ENCODE assay signal across 1 cellular context in the genomic region with DNA sequence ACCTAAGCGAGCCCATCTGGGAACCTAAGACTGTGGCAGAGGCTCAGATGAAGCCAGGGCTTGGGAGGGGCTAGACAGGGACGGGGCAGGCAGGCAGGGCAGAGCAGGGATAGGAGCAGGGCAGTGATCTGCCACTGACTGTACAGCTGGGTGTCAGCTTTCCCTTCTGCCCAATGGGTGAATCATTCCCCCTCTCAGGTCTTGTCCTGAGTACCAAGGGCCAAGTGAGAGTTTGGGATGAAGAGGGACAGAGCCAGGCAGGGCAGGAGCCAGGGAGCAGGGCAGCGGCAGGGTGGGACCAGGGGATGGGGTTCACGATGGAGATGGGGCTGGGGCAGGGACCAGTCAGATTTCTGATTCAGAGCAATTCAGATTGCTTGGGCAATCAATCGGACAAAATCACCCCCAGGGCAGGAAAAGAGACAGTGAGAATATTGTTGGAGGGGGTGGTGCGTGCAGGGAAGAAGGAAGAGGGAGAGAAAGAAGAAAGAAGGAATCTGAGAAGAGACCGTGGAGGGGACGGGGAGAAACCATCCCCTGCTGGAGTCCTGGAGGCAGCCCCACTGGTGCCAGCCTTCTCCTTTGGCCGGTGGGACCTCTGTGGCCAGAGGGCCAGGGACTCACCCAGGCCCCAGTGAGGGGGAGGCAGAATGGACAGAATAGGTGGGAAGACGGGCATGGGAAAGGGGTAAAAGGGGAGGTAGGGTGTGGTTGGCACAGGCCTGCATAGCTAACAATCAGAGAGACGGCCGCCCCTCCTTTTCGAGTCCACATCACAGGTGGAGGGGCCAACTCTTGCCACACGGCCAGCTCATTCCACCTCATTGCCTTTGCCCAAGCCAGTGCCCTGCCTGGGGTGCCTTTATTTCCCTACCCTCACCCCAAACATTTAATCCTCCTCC.
TF ChIP-seq lines count a peak whose summit lies in the region.

No MANE protein-coding gene starts in this region.

TF ChIP-seq in neural cell, 6 proteins besides CTCF, POLR2A, EP300 and RAD21 (continued from another document):
- TF ChIP-seq, protein P1, sequence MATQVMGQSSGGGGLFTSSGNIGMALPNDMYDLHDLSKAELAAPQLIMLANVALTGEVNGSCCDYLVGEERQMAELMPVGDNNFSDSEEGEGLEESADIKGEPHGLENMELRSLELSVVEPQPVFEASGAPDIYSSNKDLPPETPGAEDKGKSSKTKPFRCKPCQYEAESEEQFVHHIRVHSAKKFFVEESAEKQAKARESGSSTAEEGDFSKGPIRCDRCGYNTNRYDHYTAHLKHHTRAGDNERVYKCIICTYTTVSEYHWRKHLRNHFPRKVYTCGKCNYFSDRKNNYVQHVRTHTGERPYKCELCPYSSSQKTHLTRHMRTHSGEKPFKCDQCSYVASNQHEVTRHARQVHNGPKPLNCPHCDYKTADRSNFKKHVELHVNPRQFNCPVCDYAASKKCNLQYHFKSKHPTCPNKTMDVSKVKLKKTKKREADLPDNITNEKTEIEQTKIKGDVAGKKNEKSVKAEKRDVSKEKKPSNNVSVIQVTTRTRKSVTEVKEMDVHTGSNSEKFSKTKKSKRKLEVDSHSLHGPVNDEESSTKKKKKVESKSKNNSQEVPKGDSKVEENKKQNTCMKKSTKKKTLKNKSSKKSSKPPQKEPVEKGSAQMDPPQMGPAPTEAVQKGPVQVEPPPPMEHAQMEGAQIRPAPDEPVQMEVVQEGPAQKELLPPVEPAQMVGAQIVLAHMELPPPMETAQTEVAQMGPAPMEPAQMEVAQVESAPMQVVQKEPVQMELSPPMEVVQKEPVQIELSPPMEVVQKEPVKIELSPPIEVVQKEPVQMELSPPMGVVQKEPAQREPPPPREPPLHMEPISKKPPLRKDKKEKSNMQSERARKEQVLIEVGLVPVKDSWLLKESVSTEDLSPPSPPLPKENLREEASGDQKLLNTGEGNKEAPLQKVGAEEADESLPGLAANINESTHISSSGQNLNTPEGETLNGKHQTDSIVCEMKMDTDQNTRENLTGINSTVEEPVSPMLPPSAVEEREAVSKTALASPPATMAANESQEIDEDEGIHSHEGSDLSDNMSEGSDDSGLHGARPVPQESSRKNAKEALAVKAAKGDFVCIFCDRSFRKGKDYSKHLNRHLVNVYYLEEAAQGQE (IDR thresholded peaks at IDR 0.05; ENCODE audit: borderline replicate concordance), result no peak
